Comparison of ENCODE assay signal across 1 cellular context in the genomic region with DNA sequence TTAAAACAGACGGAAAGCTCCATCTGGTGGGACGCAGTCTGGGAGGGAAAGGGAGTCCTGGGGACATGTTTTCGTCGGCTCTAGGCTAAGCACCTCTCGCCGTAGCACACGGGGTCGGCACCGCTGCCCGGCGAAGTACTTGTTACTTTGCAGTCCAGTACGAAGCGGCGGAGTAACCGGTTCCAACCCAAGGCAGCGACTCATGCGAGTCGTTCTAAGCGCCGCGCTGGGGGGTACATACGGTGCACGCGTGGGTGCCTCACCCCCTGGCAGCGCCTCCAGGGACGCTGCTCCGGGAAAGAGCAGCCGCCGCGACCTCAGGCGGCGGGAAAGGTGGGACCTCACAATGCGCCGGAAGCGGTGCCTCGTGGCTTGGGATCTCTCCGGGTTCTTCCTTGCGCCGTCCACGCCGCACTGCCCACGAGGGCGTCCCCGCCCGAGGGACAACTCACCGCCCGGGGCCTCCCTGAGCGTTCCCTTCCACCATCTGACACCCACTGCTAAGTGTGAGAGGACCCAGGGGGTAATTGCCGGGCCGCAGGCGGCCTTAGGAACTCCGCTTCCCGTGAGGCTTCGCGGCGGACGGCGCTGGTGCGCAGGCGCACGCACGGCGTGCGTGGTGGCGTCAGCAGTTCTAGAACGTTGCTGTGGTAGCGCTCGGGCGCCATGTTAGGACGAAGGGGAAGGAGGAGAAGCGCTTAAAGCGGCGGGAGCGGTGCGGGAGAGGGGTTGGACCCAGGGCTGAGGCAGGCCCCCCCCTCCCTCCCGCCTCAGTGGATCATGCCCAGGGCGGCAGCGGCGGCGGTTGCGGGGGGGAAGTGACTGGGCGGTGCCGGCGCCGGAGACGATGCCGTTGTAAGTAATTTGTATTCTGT.
A peak's percentile ranks its signal among the peaks of the same experiment; 100 is the strongest.
TF ChIP-seq lines count a peak whose summit lies in the region.

PAPOLA (plus strand) TSS at position 637 of the 875 bp plus-strand sequence; CDS start at position 848, 211 bp downstream.

TF ChIP-seq in A549, 52 proteins besides CTCF, POLR2A, EP300 and RAD21 (continued from another document):
- no peak; the same call in 1 of the 2 replicates for TF ChIP-seq HMGXB4 (CRISPR knock-in tag; IDR thresholded peaks at IDR 0.05; ENCODE audit: borderline replicate concordance)
- TF ChIP-seq HES2 (IDR thresholded peaks at IDR 0.05) = no peak
- peak; percentile 91 for TF ChIP-seq MYC (IDR thresholded peaks at IDR 0.05; ENCODE audit: borderline replicate concordance, low read length)
- peak; percentile 71; the same call in 1 of the 2 replicates for TF ChIP-seq FOXS1 (CRISPR knock-in tag; IDR thresholded peaks at IDR 0.05)
- no peak for TF ChIP-seq RARB (CRISPR knock-in tag; IDR thresholded peaks at IDR 0.05)
- no peak for TF ChIP-seq BHLHE40 (IDR thresholded peaks at IDR 0.05; ENCODE audit: low read depth, low read length)
- TF ChIP-seq CBX2 (IDR thresholded peaks at IDR 0.05; ENCODE audit: borderline replicate concordance, low read depth) = no peak
- no peak for TF ChIP-seq NPAS2 (CRISPR knock-in tag; IDR thresholded peaks at IDR 0.05; ENCODE audit: borderline replicate concordance)
- peak; percentile 73; the same call in 1 of the 2 replicates for TF ChIP-seq HOXB5 (CRISPR knock-in tag; IDR thresholded peaks at IDR 0.05)
- TF ChIP-seq RFX5 (IDR thresholded peaks at IDR 0.05) = no peak
- TF ChIP-seq, protein P1, sequence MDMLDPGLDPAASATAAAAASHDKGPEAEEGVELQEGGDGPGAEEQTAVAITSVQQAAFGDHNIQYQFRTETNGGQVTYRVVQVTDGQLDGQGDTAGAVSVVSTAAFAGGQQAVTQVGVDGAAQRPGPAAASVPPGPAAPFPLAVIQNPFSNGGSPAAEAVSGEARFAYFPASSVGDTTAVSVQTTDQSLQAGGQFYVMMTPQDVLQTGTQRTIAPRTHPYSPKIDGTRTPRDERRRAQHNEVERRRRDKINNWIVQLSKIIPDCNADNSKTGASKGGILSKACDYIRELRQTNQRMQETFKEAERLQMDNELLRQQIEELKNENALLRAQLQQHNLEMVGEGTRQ (IDR thresholded peaks at IDR 0.05) = 0 out of 2 replicates have a peak, but pooled peaks have one; percentile 2
- TF ChIP-seq ZSCAN20 (CRISPR knock-in tag; IDR thresholded peaks at IDR 0.05) = no peak
- peak; percentile 79 for TF ChIP-seq HOXB13 (CRISPR knock-in tag; IDR thresholded peaks at IDR 0.05; ENCODE audit: low read depth)
- peak; percentile 74 to 94 for TF ChIP-seq JUN (IDR thresholded peaks at IDR 0.05)
- peak; percentile 97 for TF ChIP-seq MAX (IDR thresholded peaks at IDR 0.05)
- no peak for TF ChIP-seq JUNB (IDR thresholded peaks at IDR 0.05)
- no peak for TF ChIP-seq MAZ (IDR thresholded peaks at IDR 0.05; ENCODE audit: borderline replicate concordance, low read depth, low read length)
- TF ChIP-seq CHD4 (IDR thresholded peaks at IDR 0.05; ENCODE audit: borderline replicate concordance) = no peak
- TF ChIP-seq, protein P2, sequence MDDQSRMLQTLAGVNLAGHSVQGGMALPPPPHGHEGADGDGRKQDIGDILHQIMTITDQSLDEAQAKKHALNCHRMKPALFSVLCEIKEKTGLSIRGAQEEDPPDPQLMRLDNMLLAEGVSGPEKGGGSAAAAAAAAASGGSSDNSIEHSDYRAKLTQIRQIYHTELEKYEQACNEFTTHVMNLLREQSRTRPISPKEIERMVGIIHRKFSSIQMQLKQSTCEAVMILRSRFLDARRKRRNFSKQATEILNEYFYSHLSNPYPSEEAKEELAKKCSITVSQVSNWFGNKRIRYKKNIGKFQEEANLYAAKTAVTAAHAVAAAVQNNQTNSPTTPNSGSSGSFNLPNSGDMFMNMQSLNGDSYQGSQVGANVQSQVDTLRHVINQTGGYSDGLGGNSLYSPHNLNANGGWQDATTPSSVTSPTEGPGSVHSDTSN (IDR thresholded peaks at IDR 0.05) = no peak
- TF ChIP-seq E2F6 (IDR thresholded peaks at IDR 0.05; ENCODE audit: borderline replicate concordance, low read depth) = peak; percentile 96
- TF ChIP-seq, protein P3, sequence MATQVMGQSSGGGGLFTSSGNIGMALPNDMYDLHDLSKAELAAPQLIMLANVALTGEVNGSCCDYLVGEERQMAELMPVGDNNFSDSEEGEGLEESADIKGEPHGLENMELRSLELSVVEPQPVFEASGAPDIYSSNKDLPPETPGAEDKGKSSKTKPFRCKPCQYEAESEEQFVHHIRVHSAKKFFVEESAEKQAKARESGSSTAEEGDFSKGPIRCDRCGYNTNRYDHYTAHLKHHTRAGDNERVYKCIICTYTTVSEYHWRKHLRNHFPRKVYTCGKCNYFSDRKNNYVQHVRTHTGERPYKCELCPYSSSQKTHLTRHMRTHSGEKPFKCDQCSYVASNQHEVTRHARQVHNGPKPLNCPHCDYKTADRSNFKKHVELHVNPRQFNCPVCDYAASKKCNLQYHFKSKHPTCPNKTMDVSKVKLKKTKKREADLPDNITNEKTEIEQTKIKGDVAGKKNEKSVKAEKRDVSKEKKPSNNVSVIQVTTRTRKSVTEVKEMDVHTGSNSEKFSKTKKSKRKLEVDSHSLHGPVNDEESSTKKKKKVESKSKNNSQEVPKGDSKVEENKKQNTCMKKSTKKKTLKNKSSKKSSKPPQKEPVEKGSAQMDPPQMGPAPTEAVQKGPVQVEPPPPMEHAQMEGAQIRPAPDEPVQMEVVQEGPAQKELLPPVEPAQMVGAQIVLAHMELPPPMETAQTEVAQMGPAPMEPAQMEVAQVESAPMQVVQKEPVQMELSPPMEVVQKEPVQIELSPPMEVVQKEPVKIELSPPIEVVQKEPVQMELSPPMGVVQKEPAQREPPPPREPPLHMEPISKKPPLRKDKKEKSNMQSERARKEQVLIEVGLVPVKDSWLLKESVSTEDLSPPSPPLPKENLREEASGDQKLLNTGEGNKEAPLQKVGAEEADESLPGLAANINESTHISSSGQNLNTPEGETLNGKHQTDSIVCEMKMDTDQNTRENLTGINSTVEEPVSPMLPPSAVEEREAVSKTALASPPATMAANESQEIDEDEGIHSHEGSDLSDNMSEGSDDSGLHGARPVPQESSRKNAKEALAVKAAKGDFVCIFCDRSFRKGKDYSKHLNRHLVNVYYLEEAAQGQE (IDR thresholded peaks at IDR 0.05) = peak; percentile 20; the same call in 1 of the 2 replicates
- no peak for TF ChIP-seq HDAC2 (IDR thresholded peaks at IDR 0.05)
